26 cellular contexts compared by ENCODE assay signal in genomic region chr16:78297066-78297666, GRCh38.
DNase-seq lines count a peak whose midpoint lies in the region; ATAC-seq and TF ChIP-seq lines count a peak whose summit lies in the region.
"Had no signal": no experiment of that assay in that cellular context is flagged by ENCODE, and none has a peak within 500 bp of the region (broad histone marks: within the 10 kb centered on the region; RNA-seq: fewer than 3 reads in every experiment).

No MANE protein-coding gene starts in this region.

- TF ChIP-seq POLR2A in thyroid gland (IDR thresholded peaks at IDR 0.05): no peak

- intact Hi-C loops in left colon (cut with DNase I, micrococcal nuclease) (no loop called here), thyroid gland (cut with DNase I) (no loop called here)

- H3K4me3 Mint-ChIP-seq in activated CD4-positive, alpha-beta memory T cell treated with anti-CD3 and anti-CD28 coated beads, Interleukin-2, amount 10 ng/mL, durations not matched to agents 7 days and 5 days: no peak overlapping the region
- H3K4me3 Mint-ChIP-seq: B cell; central memory CD8-positive, alpha-beta T cell; endodermal cell; stimulated activated memory B cell treated with anti-CD40 and anti-IgM and Interleukin-4, amounts not matched to agents 10 μg/mL and 1 μg/mL and 100 μg/mL, for 72 hours had no signal

- no peaks in the 10 kb centered on the region for H3K4me1 Mint-ChIP-seq in activated CD4-positive, alpha-beta memory T cell treated with anti-CD3 and anti-CD28 coated beads, Interleukin-2, amount 10 ng/mL, durations not matched to agents 7 days and 5 days
- H3K4me1 Mint-ChIP-seq: B cell; central memory CD8-positive, alpha-beta T cell; stimulated activated memory B cell treated with anti-CD40 and anti-IgM and Interleukin-4, amounts not matched to agents 10 μg/mL and 1 μg/mL and 100 μg/mL, for 72 hours had no signal

- H3K36me3 ChIP-seq in thyroid gland: no peaks in the 10 kb centered on the region
- H3K36me3 ChIP-seq: adrenal gland, HAP-1, Peyer's patch, transverse colon had no signal

- no peaks in the 10 kb centered on the region for H3K9me3 Mint-ChIP-seq in activated CD4-positive, alpha-beta memory T cell treated with anti-CD3 and anti-CD28 coated beads, Interleukin-2, amount 10 ng/mL, durations not matched to agents 7 days and 5 days
- H3K9me3 Mint-ChIP-seq: central memory CD8-positive, alpha-beta T cell; endodermal cell; stimulated activated memory B cell treated with anti-CD40 and anti-IgM and Interleukin-4, amounts not matched to agents 10 μg/mL and 1 μg/mL and 100 μg/mL, for 72 hours had no signal

- WGBS in thyroid gland, 2 donors: 40 to 47% methylated on average over 6 of the region's 6 CpGs

- no peak overlapping the region for H3K4me3 ChIP-seq in thyroid gland (replicated peaks in 1 of 3)
- H3K4me3 ChIP-seq: adrenal gland, HAP-1, Peyer's patch, skin epidermis, transverse colon had no signal

- H3K27me3 Mint-ChIP-seq in activated CD4-positive, alpha-beta memory T cell treated with anti-CD3 and anti-CD28 coated beads, Interleukin-2, amount 10 ng/mL, durations not matched to agents 7 days and 5 days: no peaks in the 10 kb centered on the region
- H3K27me3 Mint-ChIP-seq: B cell; central memory CD8-positive, alpha-beta T cell; stimulated activated memory B cell treated with anti-CD40 and anti-IgM and Interleukin-4, amounts not matched to agents 10 μg/mL and 1 μg/mL and 100 μg/mL, for 72 hours had no signal

- POLR2A ChIA-PET in activated CD4-positive, alpha-beta memory T cell treated with anti-CD3 and anti-CD28 coated beads, Interleukin-2, amount 10 ng/mL, durations not matched to agents 7 days and 5 days (lab: Charles Lee): no interaction called here

- ATAC-seq in left colon: peak; percentile 65
- ATAC-seq: left cardiac atrium; SK-N-SH treated with all-trans-retinoic acid at 6 μM for 48 hours; stimulated activated memory B cell treated with anti-CD40 and anti-IgM and Interleukin-4, amounts not matched to agents 10 μg/mL and 1 μg/mL and 100 μg/mL, for 72 hours had no signal

- H3K27ac ChIP-seq in thyroid gland: peak overlapping the region in 1 of 3 donors; percentile 6
- H3K27ac ChIP-seq: 22Rv1, adrenal gland, parathyroid adenoma, Peyer's patch, skin epidermis, transverse colon had no signal

- H3K36me3 Mint-ChIP-seq in activated CD4-positive, alpha-beta memory T cell treated with anti-CD3 and anti-CD28 coated beads, Interleukin-2, amount 10 ng/mL, durations not matched to agents 7 days and 5 days (ENCODE audit: low read depth): no peaks in the 10 kb centered on the region

- CTCF ChIA-PET in activated CD4-positive, alpha-beta memory T cell treated with anti-CD3 and anti-CD28 coated beads, Interleukin-2, amount 10 ng/mL, durations not matched to agents 7 days and 5 days (lab: Charles Lee): no interaction called here

- peaks cover 15 to 19% of the 10 kb centered on the region in 2 donors for H3K4me1 ChIP-seq in thyroid gland
- H3K4me1 ChIP-seq: adrenal gland, HAP-1, parathyroid adenoma had no signal

- H3K27me3 ChIP-seq in thyroid gland: no peaks in the 10 kb centered on the region
- H3K27me3 ChIP-seq: adrenal gland, Peyer's patch, transverse colon had no signal

- DNase-seq in DMS 273 (lab: John Stamatoyannopoulos, UW; ENCODE audit: unreplicated experiment) (peak; percentile 46), DMS 273 treated with DMSO at 0.1 percent for 48 hours (lab: John Stamatoyannopoulos, UW) (no peak), NCI-H774 (lab: John Stamatoyannopoulos, UW) (peak; percentile 71), left colon (no peak), thyroid gland (peak; percentile 36 to 39), middle frontal gyrus (ENCODE audit: extremely low spot score, low spot score) (no peak)
- DNase-seq in effector CD4-positive, alpha-beta T cell: no peak
- DNase-seq in activated CD4-positive, alpha-beta memory T cell treated with anti-CD3 and anti-CD28 coated beads, Interleukin-2, amount 10 ng/mL, durations not matched to agents 7 days and 5 days: no peak
- DNase-seq: activated CD4-positive, alpha-beta T cell treated with anti-CD3 and anti-CD28 coated beads for 4 hours; activated effector memory CD4-positive, alpha-beta T cell treated with anti-CD3 and anti-CD28 coated beads, Interleukin-2, amount 50 U/mL, for 16 hours; adrenal gland; endodermal cell; Kasumi-1; left cardiac atrium; NCI-H1436 treated with DMSO at 0.1 percent for 48 hours; NCI-H69; Peyer's patch; transverse colon had no signal

- TF ChIP-seq CTCF in thyroid gland (IDR thresholded peaks at IDR 0.05): no peak

- H3K9me3 ChIP-seq in thyroid gland: no peaks in the 10 kb centered on the region
- H3K9me3 ChIP-seq: adrenal gland, HAP-1, Peyer's patch, transverse colon had no signal

- H3K27ac Mint-ChIP-seq in activated CD4-positive, alpha-beta memory T cell treated with anti-CD3 and anti-CD28 coated beads, Interleukin-2, amount 10 ng/mL, durations not matched to agents 7 days and 5 days: no peak overlapping the region
- H3K27ac Mint-ChIP-seq: B cell; endodermal cell; stimulated activated memory B cell treated with anti-CD40 and anti-IgM and Interleukin-4, amounts not matched to agents 10 μg/mL and 1 μg/mL and 100 μg/mL, for 72 hours had no signal

Comparison
In these comparisons a context has a peak if more than half of its experiments do, and no peak if none do; other contexts are left out.
1. DNase-seq: peak in DMS 273 (single experiment), NCI-H774 (single experiment) and thyroid gland (2 of 2); none in DMS 273 treated with DMSO at 0.1 percent for 48 hours (single experiment), left colon (0 of 2), effector CD4-positive, alpha-beta T cell (single experiment), middle frontal gyrus (single experiment) and activated CD4-positive, alpha-beta memory T cell treated with anti-CD3 and anti-CD28 coated beads, Interleukin-2, amount 10 ng/mL, durations not matched to agents 7 days and 5 days (single experiment).